ENCODE assay signal across 1 cellular context in genomic region chr4:48780867-48781219, GRCh38.
TF ChIP-seq lines count a peak whose summit lies in the region.

No MANE protein-coding gene starts in this region.

TF ChIP-seq in IMR-90, 13 proteins besides CTCF, POLR2A, EP300 and RAD21:
- no peak for TF ChIP-seq FOS (IDR thresholded peaks at IDR 0.05; ENCODE audit: low read depth, low read length)
- no peak for TF ChIP-seq USF2 (IDR thresholded peaks at IDR 0.05; ENCODE audit: low read depth, low read length)
- TF ChIP-seq MAFK (IDR thresholded peaks at IDR 0.05; ENCODE audit: low read depth, low read length): no peak
- no peak for TF ChIP-seq BHLHE40 (IDR thresholded peaks at IDR 0.05; ENCODE audit: low read depth, low read length)
- TF ChIP-seq CHD1 (IDR thresholded peaks at IDR 0.05; ENCODE audit: low read depth, low read length): no peak
- TF ChIP-seq RFX5 (IDR thresholded peaks at IDR 0.05; ENCODE audit: low read depth, low read length): no peak
- TF ChIP-seq NFE2L2 (IDR thresholded peaks at IDR 0.05; ENCODE audit: low read depth, low read length): no peak
- TF ChIP-seq MAZ (IDR thresholded peaks at IDR 0.05; ENCODE audit: borderline replicate concordance, low read depth, low read length): no peak
- no peak for TF ChIP-seq RCOR1 (IDR thresholded peaks at IDR 0.05; ENCODE audit: insufficient replicate concordance, low read length)
- no peak for TF ChIP-seq SMC3 (IDR thresholded peaks at IDR 0.05; ENCODE audit: low read depth, low read length)
